12 cellular contexts compared by ENCODE assay signal in the genomic region with DNA sequence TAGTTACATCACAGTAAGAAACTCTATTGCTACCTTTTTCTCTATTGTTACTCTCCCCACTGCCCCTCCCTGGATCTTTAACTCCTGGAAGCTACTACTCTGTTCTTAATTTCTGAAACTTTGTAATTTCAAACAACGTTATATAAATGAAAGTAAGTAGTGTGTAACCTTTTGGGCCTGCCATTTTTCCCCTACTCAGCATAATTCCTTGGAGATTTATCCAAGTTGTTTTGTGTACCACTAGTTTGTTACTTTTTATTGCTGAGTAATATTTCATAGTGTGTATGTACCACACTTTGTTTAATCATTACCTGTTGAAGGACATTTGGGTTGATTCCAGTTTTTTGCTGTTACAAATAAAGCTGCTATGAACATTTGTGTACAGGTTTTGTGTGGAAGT. TPM values are rescaled to one million over a fixed set of nuclear protein-coding genes. Genes with fewer than 3 reads are reported as not detected.
"Had no signal": no experiment of that assay in that cellular context is flagged by ENCODE, and none has a peak within 500 bp of the region (broad histone marks: within the 10 kb centered on the region; RNA-seq: fewer than 3 reads in every experiment).

No MANE protein-coding gene starts in this region.

- H3K9me3 ChIP-seq: HAP-1 had no signal

- FAIRE-seq: H1, H54 had no signal

- H3K4me3 ChIP-seq: GM23248, GM23338, HAP-1 had no signal

- H3K27ac ChIP-seq: GM23248 had no signal

- H3K9ac ChIP-seq: GM23248 had no signal

- H3K36me3 ChIP-seq: HAP-1 had no signal

- DNase-seq: GM23248, GOT3, H7, H9, HCEC 1CT, HFFc6 had no signal

- H2AFZ ChIP-seq: GM23248, GM23338 had no signal

- H3K4me2 ChIP-seq: GM23338 had no signal

- H3K4me1 ChIP-seq: HAP-1 had no signal

- ATAC-seq: GM23338, HCT116 had no signal

RNA-seq across cellular contexts. Expression of a gene that starts 37.9 kb away (rescaled TPM):
- total RNA-seq: GM23248, GM23338, H1, H4, H9, HFFc6 had no signal
- polyA plus RNA-seq: GM23248 had no signal
